ENCODE assay signal across 38 cellular contexts in genomic region chr14:57478050-57478449, GRCh38. TPM values are rescaled to one million over a fixed set of nuclear protein-coding genes. Genes with fewer than 3 reads are reported as not detected.
"Had no signal": no experiment of that assay in that cellular context is flagged by ENCODE, and none has a peak within 500 bp of the region (broad histone marks: within the 10 kb centered on the region; RNA-seq: fewer than 3 reads in every experiment).

No MANE protein-coding gene starts in this region.

- H3K4me1 Mint-ChIP-seq: activated B cell treated with CpG ODN at 0.5 μM for 24 hours; activated CD4-positive, alpha-beta T cell treated with anti-CD3 and anti-CD28 coated beads, Interleukin-2, amount 10 ng/mL, durations not matched to agents 24 days and 14 days; activated naive CD4-positive, alpha-beta T cell treated with anti-CD3 and anti-CD28 coated beads, Interleukin-2, amount 10 ng/mL, durations not matched to agents 7 days and 5 days; activated naive CD4-positive, alpha-beta T cell treated with anti-CD3 and anti-CD28 coated beads, Interleukin-2, amount 50 U/mL, for 24 hours; activated naive CD8-positive, alpha-beta T cell treated with anti-CD3 and anti-CD28 coated beads, Interleukin-2, amount 50 U/mL, for 24 hours; brain; central memory CD8-positive, alpha-beta T cell had no signal

- H3K27me3 ChIP-seq: ascending aorta had no signal

- H3K27ac ChIP-seq: ascending aorta, cardiac muscle cell, VCaP had no signal

- H3K27me3 Mint-ChIP-seq: activated naive CD4-positive, alpha-beta T cell treated with anti-CD3 and anti-CD28 coated beads, Interleukin-2, amount 50 U/mL, for 24 hours; activated naive CD8-positive, alpha-beta T cell; activated naive CD8-positive, alpha-beta T cell treated with anti-CD3 and anti-CD28 coated beads, Interleukin-2, amount 10 ng/mL, durations not matched to agents 7 days and 5 days; activated naive CD8-positive, alpha-beta T cell treated with anti-CD3 and anti-CD28 coated beads, Interleukin-2, amount 50 U/mL, for 24 hours had no signal

- DNase-seq: activated B cell treated with CpG ODN at 0.5 μM for 24 hours; activated CD4-positive, alpha-beta memory T cell treated with anti-CD3 and anti-CD28 coated beads for 36 hours; activated CD4-positive, alpha-beta T cell treated with anti-CD3 and anti-CD28 coated beads for 4 hours; activated CD4-positive, alpha-beta T cell treated with anti-CD3 and anti-CD28 coated beads, Interleukin-2, amount 10 ng/mL, durations not matched to agents 24 days and 14 days; activated CD4-positive, alpha-beta T cell treated with anti-CD3 and anti-CD28 coated beads, Interleukin-2, amount 50 U/mL, for 1 hour; activated CD4-positive, alpha-beta T cell treated with anti-CD3 and anti-CD28 coated beads, Interleukin-2, amount 50 U/mL, for 4 hours; activated CD4-positive, CD25-positive, alpha-beta regulatory T cell treated with anti-CD3 and anti-CD28 coated beads, Interleukin-2, amount 50 U/mL, for 72 hours; activated CD8-positive, alpha-beta memory T cell treated with anti-CD3 and anti-CD28 coated beads, Interleukin-2, amount 50 U/mL, for 4 hours; activated CD8-positive, alpha-beta T cell treated with anti-CD3 and anti-CD28 coated beads for 36 hours; activated effector memory CD4-positive, alpha-beta T cell treated with Interleukin-2 at 50 U/mL for 16 hours; activated gamma-delta T cell; activated naive CD4-positive, alpha-beta T cell treated with anti-CD3 and anti-CD28 coated beads, Interleukin-2, amount 10 ng/mL, durations not matched to agents 7 days and 5 days; activated naive CD4-positive, alpha-beta T cell treated with Interleukin-2 at 50 U/mL for 16 hours; activated naive CD8-positive, alpha-beta T cell treated with anti-CD3 and anti-CD28 coated beads, Interleukin-2, amount 10 ng/mL, durations not matched to agents 7 days and 5 days; activated naive CD8-positive, alpha-beta T cell treated with anti-CD3 and anti-CD28 coated beads, Interleukin-2, amount 50 U/mL, for 24 hours; activated T-cell treated with anti-CD3 and anti-CD28 coated beads for 4 hours; activated T-cell treated with anti-CD3 and anti-CD28 coated beads, Interleukin-2, amount 50 U/mL, for 1 hour; activated T-cell treated with anti-CD3 and anti-CD28 coated beads, Interleukin-2, amount 50 U/mL, for 48 hours; amygdala; anterior cingulate cortex; caudate nucleus; SW 1271; T-helper 1 cell; T-helper 2 cell; T-helper 9 cell had no signal

- FAIRE-seq: bronchial epithelial cell, TTC549 had no signal

- H3K36me3 ChIP-seq: ascending aorta, cardiac muscle cell had no signal

- H3K27ac Mint-ChIP-seq: activated B cell treated with CpG ODN at 0.5 μM for 24 hours; activated CD4-positive, alpha-beta memory T cell treated with anti-CD3 and anti-CD28 coated beads for 36 hours; activated CD4-positive, alpha-beta T cell treated with anti-CD3 and anti-CD28 coated beads, Interleukin-2, amount 10 ng/mL, durations not matched to agents 24 days and 14 days; activated CD8-positive, alpha-beta T cell treated with anti-CD3 and anti-CD28 coated beads for 36 hours; activated naive CD4-positive, alpha-beta T cell treated with anti-CD3 and anti-CD28 coated beads, Interleukin-2, amount 10 ng/mL, durations not matched to agents 7 days and 5 days; activated naive CD4-positive, alpha-beta T cell treated with anti-CD3 and anti-CD28 coated beads, Interleukin-2, amount 50 U/mL, for 24 hours; activated naive CD8-positive, alpha-beta T cell; activated naive CD8-positive, alpha-beta T cell treated with anti-CD3 and anti-CD28 coated beads, Interleukin-2, amount 10 ng/mL, durations not matched to agents 7 days and 5 days; activated naive CD8-positive, alpha-beta T cell treated with anti-CD3 and anti-CD28 coated beads, Interleukin-2, amount 50 U/mL, for 24 hours; activated T-helper 2 cell treated with anti-CD3 and anti-CD28 coated beads, Interferon-gamma antibody, Interleukin-2, Interleukin-4, amounts not matched to agents 10 μg/mL and 5 μg/mL and 100 μg/mL, durations not matched to agents 14 hours and 24 hours and 36 hours; brain; T-helper 1 cell treated with Interleukin-12 subunit alpha and Interleukin-12 subunit beta and Interleukin-4 antibody, amounts not matched to agents 30 μg/mL and 1 μg/mL, for 36 hours; T-helper 2 cell treated with Interferon-gamma antibody and Interleukin-4, amounts not matched to agents 5 μg/mL and 100 μg/mL, for 36 hours had no signal

- H3K9me3 ChIP-seq: ascending aorta had no signal

- H3K9me3 Mint-ChIP-seq: activated B cell treated with CpG ODN at 0.5 μM for 24 hours; activated CD4-positive, alpha-beta memory T cell treated with anti-CD3 and anti-CD28 coated beads for 36 hours; activated CD4-positive, alpha-beta T cell treated with anti-CD3 and anti-CD28 coated beads, Interleukin-2, amount 10 ng/mL, durations not matched to agents 24 days and 14 days; activated CD8-positive, alpha-beta T cell treated with anti-CD3 and anti-CD28 coated beads for 36 hours; activated naive CD4-positive, alpha-beta T cell treated with anti-CD3 and anti-CD28 coated beads, Interleukin-2, amount 10 ng/mL, durations not matched to agents 7 days and 5 days; activated naive CD4-positive, alpha-beta T cell treated with anti-CD3 and anti-CD28 coated beads, Interleukin-2, amount 50 U/mL, for 24 hours; activated naive CD8-positive, alpha-beta T cell treated with anti-CD3 and anti-CD28 coated beads, Interleukin-2, amount 10 ng/mL, durations not matched to agents 7 days and 5 days; activated naive CD8-positive, alpha-beta T cell treated with anti-CD3 and anti-CD28 coated beads, Interleukin-2, amount 50 U/mL, for 24 hours; activated T-helper 2 cell treated with anti-CD3 and anti-CD28 coated beads, Interferon-gamma antibody, Interleukin-2, Interleukin-4, amounts not matched to agents 10 μg/mL and 5 μg/mL and 100 μg/mL, durations not matched to agents 14 hours and 24 hours and 36 hours; brain; central memory CD8-positive, alpha-beta T cell; T-helper 1 cell treated with Interleukin-12 subunit alpha and Interleukin-12 subunit beta and Interleukin-4 antibody, amounts not matched to agents 30 μg/mL and 1 μg/mL, for 36 hours; T-helper 2 cell treated with Interferon-gamma antibody and Interleukin-4, amounts not matched to agents 5 μg/mL and 100 μg/mL, for 36 hours had no signal

- H3K4me1 ChIP-seq: ascending aorta had no signal

- H3K4me3 ChIP-seq: ascending aorta, cardiac muscle cell had no signal

- H3K4me3 Mint-ChIP-seq: activated B cell treated with CpG ODN at 0.5 μM for 24 hours; activated CD4-positive, alpha-beta memory T cell treated with anti-CD3 and anti-CD28 coated beads for 36 hours; activated CD4-positive, alpha-beta T cell treated with anti-CD3 and anti-CD28 coated beads, Interleukin-2, amount 10 ng/mL, durations not matched to agents 24 days and 14 days; activated CD8-positive, alpha-beta T cell treated with anti-CD3 and anti-CD28 coated beads for 36 hours; activated naive CD4-positive, alpha-beta T cell treated with anti-CD3 and anti-CD28 coated beads, Interleukin-2, amount 10 ng/mL, durations not matched to agents 7 days and 5 days; activated naive CD4-positive, alpha-beta T cell treated with anti-CD3 and anti-CD28 coated beads, Interleukin-2, amount 50 U/mL, for 24 hours; activated naive CD8-positive, alpha-beta T cell; activated naive CD8-positive, alpha-beta T cell treated with anti-CD3 and anti-CD28 coated beads, Interleukin-2, amount 10 ng/mL, durations not matched to agents 7 days and 5 days; activated naive CD8-positive, alpha-beta T cell treated with anti-CD3 and anti-CD28 coated beads, Interleukin-2, amount 50 U/mL, for 24 hours; brain; central memory CD8-positive, alpha-beta T cell; T-helper 1 cell treated with Interleukin-12 subunit alpha and Interleukin-12 subunit beta and Interleukin-4 antibody, amounts not matched to agents 30 μg/mL and 1 μg/mL, for 36 hours; T-helper 2 cell treated with Interferon-gamma antibody and Interleukin-4, amounts not matched to agents 5 μg/mL and 100 μg/mL, for 36 hours had no signal

- H3K36me3 Mint-ChIP-seq: activated CD4-positive, alpha-beta memory T cell treated with anti-CD3 and anti-CD28 coated beads for 36 hours; activated naive CD4-positive, alpha-beta T cell treated with anti-CD3 and anti-CD28 coated beads, Interleukin-2, amount 10 ng/mL, durations not matched to agents 7 days and 5 days; activated naive CD4-positive, alpha-beta T cell treated with anti-CD3 and anti-CD28 coated beads, Interleukin-2, amount 50 U/mL, for 24 hours; activated naive CD8-positive, alpha-beta T cell; brain had no signal

- ATAC-seq: activated CD8-positive, alpha-beta T cell treated with anti-CD3 and anti-CD28 coated beads for 36 hours; activated naive CD8-positive, alpha-beta T cell treated with anti-CD3 and anti-CD28 coated beads, Interleukin-2, amount 50 U/mL, for 24 hours had no signal

RNA-seq across cellular contexts. Expression of gene CCDC198, which starts 15.6 kb away (rescaled TPM):
- total RNA-seq: activated B cell treated with CpG ODN at 0.5 μM for 24 hours; activated CD4-positive, alpha-beta memory T cell treated with anti-CD3 and anti-CD28 coated beads for 36 hours; activated CD4-positive, alpha-beta T cell treated with anti-CD3 and anti-CD28 coated beads, Interleukin-2, amount 10 ng/mL, durations not matched to agents 24 days and 14 days; activated CD8-positive, alpha-beta memory T cell treated with anti-CD3 and anti-CD28 coated beads for 36 hours; activated CD8-positive, alpha-beta T cell treated with anti-CD3 and anti-CD28 coated beads for 36 hours; activated naive CD8-positive, alpha-beta T cell treated with anti-CD3 and anti-CD28 coated beads, Interleukin-2, amount 10 ng/mL, durations not matched to agents 7 days and 5 days; activated T-helper 2 cell treated with anti-CD3 and anti-CD28 coated beads, Interferon-gamma antibody, Interleukin-2, Interleukin-4, amounts not matched to agents 10 μg/mL and 5 μg/mL and 100 μg/mL, durations not matched to agents 14 hours and 24 hours and 36 hours; ascending aorta; bronchial epithelial cell; cardiac muscle cell had no signal
- polyA plus RNA-seq: cardiac muscle cell had no signal
